5 cellular contexts compared by ENCODE assay signal in genomic region chr4:68668537-68669163, GRCh38. TPM values are rescaled to one million over a fixed set of nuclear protein-coding genes. Genes with fewer than 3 reads are reported as not detected.
"Had no signal": no experiment of that assay in that cellular context is flagged by ENCODE, and none has a peak within 500 bp of the region (broad histone marks: within the 10 kb centered on the region; RNA-seq: fewer than 3 reads in every experiment).

No MANE protein-coding gene starts in this region.

RNA-seq across cellular contexts. Expression of gene UGT2B15, which starts 1.8 kb away (rescaled TPM):
- total RNA-seq: activated CD4-positive, alpha-beta memory T cell treated with anti-CD3 and anti-CD28 coated beads for 36 hours; activated CD4-positive, alpha-beta T cell treated with anti-CD3 and anti-CD28 coated beads, Interleukin-2, amount 10 ng/mL, durations not matched to agents 7 days and 5 days; activated naive CD4-positive, alpha-beta T cell treated with anti-CD3 and anti-CD28 coated beads, Interleukin-2, amount 50 U/mL, for 72 hours; bronchial epithelial cell; Right ventricle myocardium inferior had no signal
